In the genomic region with DNA sequence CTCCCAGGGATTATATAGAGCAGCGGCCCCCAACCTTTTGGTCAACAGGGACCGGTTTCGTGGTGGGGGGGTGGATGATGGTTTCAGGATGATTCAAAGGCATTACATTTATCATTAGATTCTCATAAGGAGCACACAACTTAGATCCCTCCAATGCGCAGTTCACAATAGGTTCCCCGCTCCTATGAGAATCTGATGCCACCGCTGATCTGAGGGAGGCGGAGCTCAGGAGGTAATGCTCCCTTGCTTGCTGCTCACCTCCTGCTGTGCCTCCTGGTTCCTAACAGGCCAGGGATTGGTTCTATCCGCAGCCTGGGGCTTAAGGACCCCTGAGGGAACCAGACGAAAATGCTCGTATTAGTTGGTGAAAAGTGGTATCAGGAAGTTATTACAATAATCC, we compare ENCODE assay signal across 8 cellular contexts. TPM values are rescaled to one million over a fixed set of nuclear protein-coding genes. Genes with fewer than 3 reads are reported as not detected.
DNase-seq lines count a peak whose midpoint lies in the region; ATAC-seq and TF ChIP-seq lines count a peak whose summit lies in the region.

No MANE protein-coding gene starts in this region.

- DNase-seq in AML-193 (lab: John Stamatoyannopoulos, UW) (peak; percentile 62 to 66), HT-29 (ENCODE audit: low spot score) (peak; percentile 73), NCI-H748 treated with DMSO at 0.1 percent for 48 hours (lab: John Stamatoyannopoulos, UW) (peak; percentile 27), activated T-cell treated with anti-CD3 and anti-CD28 coated beads for 24 hours (ENCODE audit: low read depth) (peak; percentile 23), foreskin keratinocyte (peak; percentile 82 to 84), putamen (ENCODE audit: low spot score) (peak; percentile 70)

- TF ChIP-seq CTCF in foreskin keratinocyte (conservative IDR thresholded peaks at IDR 0.05): no peak

- peaks cover 27% of the 10 kb centered on the region for H3K4me1 ChIP-seq in foreskin keratinocyte

- H3K27me3 ChIP-seq in foreskin keratinocyte: no peaks in the 10 kb centered on the region

- peak overlapping the region; percentile 93 for H3K27ac ChIP-seq in foreskin keratinocyte

- peak; percentile 50 for ATAC-seq in foreskin keratinocyte
- no peak for ATAC-seq in HG03095 (IDR thresholded peaks at IDR 0.05; ENCODE audit: unreplicated experiment)
- no peak for ATAC-seq in HG02885 (IDR thresholded peaks at IDR 0.05; ENCODE audit: poor library complexity, unreplicated experiment)

RNA-seq across cellular contexts. Expression of gene HACD2, which starts 1.3 kb away (rescaled TPM):
- total RNA-seq in HT-29 (2014; rRNA removed; shearing (Covaris generic)): 18.8 and 20.5 TPM in 2 replicates
- total RNA-seq in foreskin keratinocyte: 61.6 and 69.3 TPM in 2 replicates
- polyA plus RNA-seq in foreskin keratinocyte: 21.3 and 22.9 TPM in 2 replicates

Comparison
In these comparisons a context has a peak if more than half of its experiments do, and no peak if none do; other contexts are left out.
1. DNase-seq: peak in every context shown above with its lines; median percentile 83 in foreskin keratinocyte; 73 in HT-29; 70 in putamen; 64 in AML-193; 27 in NCI-H748 treated with DMSO at 0.1 percent for 48 hours; 23 in activated T-cell treated with anti-CD3 and anti-CD28 coated beads for 24 hours.